ENCODE assay signal across 8 cellular contexts in genomic region chr6:160931378-160932343, GRCh38. TPM values are rescaled to one million over a fixed set of nuclear protein-coding genes. Genes with fewer than 3 reads are reported as not detected.
DNase-seq lines count a peak whose midpoint lies in the region; ATAC-seq and TF ChIP-seq lines count a peak whose summit lies in the region.

No MANE protein-coding gene starts in this region.

- TF ChIP-seq CTCF in stomach (IDR thresholded peaks at IDR 0.05) (no peak), mucosa of descending colon (IDR thresholded peaks at IDR 0.05) (no peak)

- H3K4me3 ChIP-seq in iPS-11a (ENCODE audit: low read depth, low read length) (peak overlapping the region; percentile 35), stomach (peak overlapping the region; percentile 37 to 56 (median 50)), mucosa of descending colon (no peak overlapping the region)

- 53 to 63% (median 56%) methylated on average over 13 to 14 of the region's 14 CpGs for WGBS in stomach, 5 donors

- ATAC-seq in HG02973 (IDR thresholded peaks at IDR 0.05; ENCODE audit: unreplicated experiment) = peak; percentile 2
- no peak for ATAC-seq in mucosa of descending colon
- no peak for ATAC-seq in GM19023 (IDR thresholded peaks at IDR 0.05; ENCODE audit: unreplicated experiment)

- POLR2A ChIA-PET in activated CD4-positive, alpha-beta memory T cell treated with anti-CD3 and anti-CD28 coated beads for 36 hours (lab: Charles Lee) = no interaction called here

- no peak for TF ChIP-seq EP300 in stomach (IDR thresholded peaks at IDR 0.05)

- DNase-seq in stomach (no peak), mucosa of descending colon (no peak)
- DNase-seq in activated CD4-positive, alpha-beta memory T cell treated with anti-CD3 and anti-CD28 coated beads for 36 hours = no peak
- DNase-seq in activated CD8-positive, alpha-beta memory T cell treated with anti-CD3 and anti-CD28 coated beads for 24 hours = no peak

- peaks cover 31% of the 10 kb centered on the region for H3K27me3 Mint-ChIP-seq in activated CD4-positive, alpha-beta memory T cell treated with anti-CD3 and anti-CD28 coated beads for 36 hours

- no peak overlapping the region for H3K27ac Mint-ChIP-seq in activated CD4-positive, alpha-beta memory T cell treated with anti-CD3 and anti-CD28 coated beads for 36 hours

- peaks cover 0 to 6% (median 0%) of the 10 kb centered on the region in 4 donors for H3K9me3 ChIP-seq in stomach
- H3K9me3 ChIP-seq in mucosa of descending colon = no peaks in the 10 kb centered on the region

- no peak overlapping the region for H3K4me3 Mint-ChIP-seq in activated CD4-positive, alpha-beta memory T cell treated with anti-CD3 and anti-CD28 coated beads for 36 hours

- H3K4me1 ChIP-seq in stomach = peaks cover 4 to 16% (median 12%) of the 10 kb centered on the region in 4 donors
- H3K4me1 ChIP-seq in mucosa of descending colon (ENCODE audit: low read depth) = peaks cover 5% of the 10 kb centered on the region

- CTCF ChIA-PET in activated CD4-positive, alpha-beta memory T cell treated with anti-CD3 and anti-CD28 coated beads for 36 hours (lab: Charles Lee) = interaction anchor here (0.6 to 10.6 kb wide), 37 partner anchors 8 to 1745 kb away, joined by 3 to 380 read pairs (median 4); partner anchors contain the start of genes AGPAT4 and MAP3K4

- H3K9me3 Mint-ChIP-seq in activated CD4-positive, alpha-beta memory T cell treated with anti-CD3 and anti-CD28 coated beads for 36 hours = no peaks in the 10 kb centered on the region

- H3K36me3 Mint-ChIP-seq in activated CD4-positive, alpha-beta memory T cell treated with anti-CD3 and anti-CD28 coated beads for 36 hours = no peaks in the 10 kb centered on the region

- peaks cover 0 to 16% (median 5%) of the 10 kb centered on the region in 3 donors for H3K27me3 ChIP-seq in stomach

- intact Hi-C loops in stomach (cut with DNase I; ENCODE audit: low total_unique reads) (loop anchor here (5.0 kb wide), 1 partner anchor 441 kb away; no protein-coding TSS in a partner anchor), mucosa of descending colon (cut with DNase I, micrococcal nuclease) (loop anchor here in 1 of 2 donors (5.0 to 10.0 kb wide), 2 partner anchors 53 to 441 kb away; no protein-coding TSS in a partner anchor)
- intact Hi-C loops in activated CD4-positive, alpha-beta memory T cell treated with anti-CD3 and anti-CD28 coated beads for 36 hours (cut with micrococcal nuclease) = loop anchor here (10.0 kb wide), 1 partner anchor 163 kb away; no protein-coding TSS in a partner anchor

- H3K36me3 ChIP-seq in stomach = no peaks in the 10 kb centered on the region
- no peaks in the 10 kb centered on the region for H3K36me3 ChIP-seq in mucosa of descending colon (ENCODE audit: low read depth)

- TF ChIP-seq POLR2A in stomach (IDR thresholded peaks at IDR 0.05) = no peak

- peaks cover 6% of the 10 kb centered on the region for H3K4me1 Mint-ChIP-seq in activated CD4-positive, alpha-beta memory T cell treated with anti-CD3 and anti-CD28 coated beads for 36 hours (ENCODE audit: low read depth)

- H3K27ac ChIP-seq in angular gyrus (ENCODE audit: low read depth, low read length) (peak overlapping the region; percentile 22), stomach (no peak overlapping the region)

RNA-seq across cellular contexts. Expression of gene MAP3K4, which starts 59.9 kb away (rescaled TPM):
- total RNA-seq in stomach (100 to 1,000 TPM in 1 of 5 donors, 10 to 100 TPM in 4; 17.2 to 598 (median 45.5) TPM), mucosa of descending colon (10 to 100 TPM; 32.8 to 58.3 (median 34.7) TPM)
- 10 to 100 TPM in 1 of 3 donors, 1 to 10 TPM in 2; 7.3 to 12.6 (median 7.8) TPM for polyA plus RNA-seq in stomach
- total RNA-seq in activated CD4-positive, alpha-beta memory T cell treated with anti-CD3 and anti-CD28 coated beads for 36 hours = 10 to 100 TPM; 42.9 to 43.4 TPM
